8 cellular contexts compared by ENCODE assay signal in the genomic region with DNA sequence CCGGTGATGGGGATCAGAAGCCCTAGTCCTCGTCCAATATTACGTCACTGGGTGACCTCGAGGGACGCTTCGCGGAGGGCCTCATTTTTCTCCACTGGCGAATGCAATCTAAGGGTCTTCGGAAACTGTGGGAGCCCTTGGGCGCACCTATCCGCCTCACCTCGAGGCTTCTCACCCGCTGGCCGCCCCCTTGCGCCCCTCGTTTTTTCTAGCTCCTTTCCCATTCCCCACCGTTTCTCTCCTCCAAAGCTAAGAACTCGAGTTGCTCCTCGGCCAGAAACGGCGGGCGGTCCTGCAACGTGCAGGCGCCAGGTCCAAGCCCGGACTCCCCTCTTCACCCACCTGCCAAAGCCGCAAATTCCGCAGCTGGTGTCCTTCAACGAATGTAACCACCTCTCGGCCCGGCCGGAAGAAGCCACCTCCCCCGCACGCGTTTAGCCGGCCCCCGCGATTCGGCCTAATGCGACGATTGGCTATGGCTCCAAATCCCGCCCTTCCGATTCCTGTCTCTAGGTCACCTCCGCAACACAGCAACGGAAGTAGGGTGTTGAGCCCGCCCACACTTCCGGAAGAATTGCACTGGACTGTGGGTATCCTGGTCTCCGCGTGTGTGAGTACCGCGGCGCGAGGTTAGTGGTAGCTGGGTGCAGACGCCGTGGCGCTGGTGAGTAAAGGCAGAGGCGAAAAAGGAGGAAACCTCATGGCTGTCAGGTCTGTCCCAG. TPM values are rescaled to one million over a fixed set of nuclear protein-coding genes. Genes with fewer than 3 reads are reported as not detected.
DNase-seq lines count a peak whose midpoint lies in the region; ATAC-seq and TF ChIP-seq lines count a peak whose summit lies in the region.

A gene with protein sequence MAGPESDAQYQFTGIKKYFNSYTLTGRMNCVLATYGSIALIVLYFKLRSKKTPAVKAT (minus strand): TSS at position 409 of the 722 bp plus-strand sequence. CDS start 4,018 bp downstream, outside the sequence.
A gene with protein sequence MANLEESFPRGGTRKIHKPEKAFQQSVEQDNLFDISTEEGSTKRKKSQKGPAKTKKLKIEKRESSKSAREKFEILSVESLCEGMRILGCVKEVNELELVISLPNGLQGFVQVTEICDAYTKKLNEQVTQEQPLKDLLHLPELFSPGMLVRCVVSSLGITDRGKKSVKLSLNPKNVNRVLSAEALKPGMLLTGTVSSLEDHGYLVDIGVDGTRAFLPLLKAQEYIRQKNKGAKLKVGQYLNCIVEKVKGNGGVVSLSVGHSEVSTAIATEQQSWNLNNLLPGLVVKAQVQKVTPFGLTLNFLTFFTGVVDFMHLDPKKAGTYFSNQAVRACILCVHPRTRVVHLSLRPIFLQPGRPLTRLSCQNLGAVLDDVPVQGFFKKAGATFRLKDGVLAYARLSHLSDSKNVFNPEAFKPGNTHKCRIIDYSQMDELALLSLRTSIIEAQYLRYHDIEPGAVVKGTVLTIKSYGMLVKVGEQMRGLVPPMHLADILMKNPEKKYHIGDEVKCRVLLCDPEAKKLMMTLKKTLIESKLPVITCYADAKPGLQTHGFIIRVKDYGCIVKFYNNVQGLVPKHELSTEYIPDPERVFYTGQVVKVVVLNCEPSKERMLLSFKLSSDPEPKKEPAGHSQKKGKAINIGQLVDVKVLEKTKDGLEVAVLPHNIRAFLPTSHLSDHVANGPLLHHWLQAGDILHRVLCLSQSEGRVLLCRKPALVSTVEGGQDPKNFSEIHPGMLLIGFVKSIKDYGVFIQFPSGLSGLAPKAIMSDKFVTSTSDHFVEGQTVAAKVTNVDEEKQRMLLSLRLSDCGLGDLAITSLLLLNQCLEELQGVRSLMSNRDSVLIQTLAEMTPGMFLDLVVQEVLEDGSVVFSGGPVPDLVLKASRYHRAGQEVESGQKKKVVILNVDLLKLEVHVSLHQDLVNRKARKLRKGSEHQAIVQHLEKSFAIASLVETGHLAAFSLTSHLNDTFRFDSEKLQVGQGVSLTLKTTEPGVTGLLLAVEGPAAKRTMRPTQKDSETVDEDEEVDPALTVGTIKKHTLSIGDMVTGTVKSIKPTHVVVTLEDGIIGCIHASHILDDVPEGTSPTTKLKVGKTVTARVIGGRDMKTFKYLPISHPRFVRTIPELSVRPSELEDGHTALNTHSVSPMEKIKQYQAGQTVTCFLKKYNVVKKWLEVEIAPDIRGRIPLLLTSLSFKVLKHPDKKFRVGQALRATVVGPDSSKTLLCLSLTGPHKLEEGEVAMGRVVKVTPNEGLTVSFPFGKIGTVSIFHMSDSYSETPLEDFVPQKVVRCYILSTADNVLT (N-terminal part only) (plus strand): TSS at position 560 of the 722 bp plus-strand sequence. CDS start 1,801 bp downstream, outside the sequence.

- H3K27me3 ChIP-seq in osteoblast (ENCODE audit: insufficient read depth, low read length) (no peaks in the 10 kb centered on the region), thymus (ENCODE audit: control insufficient read depth, insufficient read depth) (no peaks in the 10 kb centered on the region)

- H3K36me3 Mint-ChIP-seq in activated naive CD8-positive, alpha-beta T cell, result peaks cover 11% of the 10 kb centered on the region

- under 1% methylated on average over 56 of the region's 56 CpGs for WGBS in thymus

- H3K27ac ChIP-seq in osteoblast (ENCODE audit: low read depth, low read length), result peak within 1 kb of the TSS; percentile 92
- peak within 1 kb of the TSS; percentile 84 for H3K27ac ChIP-seq in thymus (ENCODE audit: low read depth)

- peak within 1 kb of the TSS; percentile 99 for H3K4me3 Mint-ChIP-seq in activated naive CD8-positive, alpha-beta T cell

- H3K9me3 Mint-ChIP-seq in activated naive CD8-positive, alpha-beta T cell (ENCODE audit: low read depth), result no peaks in the 10 kb centered on the region

- H3K4me3 ChIP-seq in osteoblast (ENCODE audit: insufficient read depth, low read length) (peak within 1 kb of the TSS; percentile 95), thymus (ENCODE audit: low read length) (peak within 1 kb of the TSS; percentile 91)

- POLR2A ChIA-PET in GM10248 (lab: Yijun Ruan, JAX), result interaction anchor here (0.8 kb wide), 1 partner anchor 28 kb away, joined by 5 read pairs; a partner anchor contains a TSS

- peaks cover 72% of the 10 kb centered on the region for H3K79me2 ChIP-seq in osteoblast (ENCODE audit: insufficient read depth, low read length)

- H3K4me2 ChIP-seq in osteoblast (ENCODE audit: insufficient read depth, low read length), result peak within 1 kb of the TSS; percentile 99

- peaks cover 56% of the 10 kb centered on the region for H3K4me1 Mint-ChIP-seq in activated naive CD8-positive, alpha-beta T cell (ENCODE audit: low read depth)

- TF ChIP-seq CTCF in GM10248 (IDR thresholded peaks at IDR 0.05; ENCODE audit: control extremely low read depth, extremely low read depth, low read depth, missing control alignments) (no peak), osteoblast (IDR thresholded peaks at IDR 0.05; ENCODE audit: extremely low read depth, low read depth, low read length) (no peak)

- H3K9me3 ChIP-seq in osteoblast (ENCODE audit: low read depth, low read length) (no peaks in the 10 kb centered on the region), thymus (ENCODE audit: control insufficient read depth) (no peaks in the 10 kb centered on the region)

- peaks cover 14% of the 10 kb centered on the region for H4K20me1 ChIP-seq in osteoblast (ENCODE audit: insufficient read depth, low read length)

- H3K36me3 ChIP-seq in osteoblast (ENCODE audit: insufficient read depth, low read length) (peaks cover 42% of the 10 kb centered on the region), thymus (ENCODE audit: control insufficient read depth, insufficient read depth) (peaks cover 12% of the 10 kb centered on the region)

- CTCF ChIA-PET in GM10248 (lab: Yijun Ruan, JAX), result interaction anchor here (0.8 to 3.9 kb wide), 7 partner anchors 12 to 479 kb away, joined by 3 to 23 read pairs (median 4); a partner anchor contains a TSS

- peak within 1 kb of the TSS; percentile 95 for H3K27ac Mint-ChIP-seq in activated naive CD8-positive, alpha-beta T cell

- H3K27me3 Mint-ChIP-seq in activated naive CD8-positive, alpha-beta T cell, result no peaks in the 10 kb centered on the region

- peaks cover 21% of the 10 kb centered on the region for H3K4me1 ChIP-seq in osteoblast (ENCODE audit: insufficient read depth, low read length)
- peaks cover 20% of the 10 kb centered on the region for H3K4me1 ChIP-seq in thymus (ENCODE audit: control insufficient read depth, insufficient read depth, low read length)

- DNase-seq in GM10248 (ENCODE audit: extremely low spot score) (peak; percentile 98), NCI-H1092 (lab: John Stamatoyannopoulos, UW) (peak; percentile 91), SKM-1 (lab: John Stamatoyannopoulos, UW; ENCODE audit: unreplicated experiment) (peak; percentile 97), glomerular visceral epithelial cell (ENCODE audit: extremely low spot score) (peak; percentile 98), osteoblast (ENCODE audit: insufficient read length, low spot score, missing footprints) (peak; percentile 98)

- peak within 1 kb of the TSS; percentile 95 for H2AFZ ChIP-seq in osteoblast (ENCODE audit: low read length)

- peak; percentile 98 for ATAC-seq in HG02588 (IDR thresholded peaks at IDR 0.05; ENCODE audit: unreplicated experiment)

RNA-seq across cellular contexts. Expression of the first gene that starts in this region (rescaled TPM):
- 145 and 163 TPM in 2 replicates for total RNA-seq in osteoblast
- polyA plus RNA-seq in thymus, result 772 TPM

RNA-seq across cellular contexts. Expression of the second gene that starts in this region (rescaled TPM):
- total RNA-seq in osteoblast, result 18.8 and 19.2 TPM in 2 replicates
- 20.4 TPM for polyA plus RNA-seq in thymus

Comparison
In these comparisons a context has a peak if more than half of its experiments do, and no peak if none do; other contexts are left out.
1. Peak in every context shown above with its lines: DNase-seq, ATAC-seq, H3K4me3 ChIP-seq and H3K27ac ChIP-seq.